ENCODE assay signal across 1 cellular context in genomic region chr1:193103759-193104495, GRCh38.
TF ChIP-seq lines count a peak whose summit lies in the region.

No MANE protein-coding gene starts in this region.

TF ChIP-seq in H1, 55 proteins besides CTCF, POLR2A, EP300 and RAD21:
- no peak for TF ChIP-seq SIRT6 (IDR thresholded peaks at IDR 0.05; ENCODE audit: low read length)
- no peak for TF ChIP-seq GABPA (IDR thresholded peaks at IDR 0.05; ENCODE audit: borderline replicate concordance, insufficient read depth, low read length)
- no peak for TF ChIP-seq KDM5A (IDR thresholded peaks at IDR 0.05; ENCODE audit: low read length)
- no peak for TF ChIP-seq ATF3 (IDR thresholded peaks at IDR 0.05; ENCODE audit: insufficient read depth, low read depth, low read length)
- no peak for TF ChIP-seq FOSL1 (IDR thresholded peaks at IDR 0.05; ENCODE audit: insufficient read depth, low read depth, low read length)
- no peak for TF ChIP-seq ASH2L (IDR thresholded peaks at IDR 0.05; ENCODE audit: low read length)
- TF ChIP-seq SIX5 (IDR thresholded peaks at IDR 0.05; ENCODE audit: low read depth, low read length), result no peak
- no peak for TF ChIP-seq MAX (IDR thresholded peaks at IDR 0.05)
- TF ChIP-seq CHD2 (IDR thresholded peaks at IDR 0.05; ENCODE audit: low read length), result no peak
- no peak for TF ChIP-seq TAF7 (optimal IDR thresholded peaks at IDR 0.05; ENCODE audit: borderline replicate concordance, low read depth, low read length)
- TF ChIP-seq SIN3A (conservative IDR thresholded peaks at IDR 0.05 in 1 of 2, IDR thresholded peaks at IDR 0.05 in 1 of 2; ENCODE audit: low read depth in 1 of 2, low read length in 2 of 2), result no peak
- no peak for TF ChIP-seq TAF1 (IDR thresholded peaks at IDR 0.05; ENCODE audit: low read depth, low read length)
- TF ChIP-seq BRCA1 (IDR thresholded peaks at IDR 0.05; ENCODE audit: low read depth, low read length), result no peak
TF ChIP-seq in H1: peak in this region for 0.
